Comparison of ENCODE assay signal across 1 cellular context in the genomic region with DNA sequence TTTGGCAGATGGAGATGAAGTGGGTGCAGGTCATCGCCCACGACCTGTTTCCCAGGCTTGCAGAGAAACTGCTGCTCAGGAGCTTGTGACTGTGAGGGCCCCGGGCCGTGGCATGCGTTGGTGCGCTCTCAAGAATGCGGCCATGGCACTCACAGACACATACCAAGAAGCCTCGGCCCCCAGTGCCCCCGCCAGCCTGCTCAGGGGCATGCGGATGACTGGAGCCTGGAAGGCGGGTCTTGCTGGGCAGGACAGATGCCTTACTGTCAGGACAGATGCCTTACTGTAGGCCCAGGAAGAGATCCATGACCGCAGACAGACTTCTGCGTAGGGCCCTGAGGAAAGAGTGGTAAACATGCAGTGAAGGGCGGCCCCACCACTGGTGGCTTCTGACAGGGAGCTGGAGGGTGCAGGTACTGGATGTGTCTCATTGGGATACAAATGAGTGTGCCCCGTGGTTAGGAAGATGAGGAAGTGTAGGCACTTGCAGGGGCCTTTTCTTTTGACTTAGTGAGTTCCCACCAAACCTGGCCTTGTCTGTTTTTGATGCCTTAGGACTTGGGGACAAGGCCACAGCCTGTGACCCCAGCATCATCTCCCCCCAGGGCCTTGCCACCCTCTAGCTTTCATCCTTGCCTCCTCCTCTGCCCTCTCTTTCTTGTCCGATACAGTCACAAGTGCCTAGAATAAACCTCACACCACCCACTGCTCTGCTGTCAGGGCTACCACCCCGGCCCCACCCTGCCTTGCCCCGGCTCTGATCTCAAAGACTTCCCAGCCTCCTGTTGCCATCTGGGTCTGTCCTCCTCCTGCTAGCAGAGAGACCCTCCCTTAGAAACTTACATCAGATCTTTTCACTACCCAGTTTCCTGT.
TF ChIP-seq lines count a peak whose summit lies in the region.

No MANE protein-coding gene starts in this region.

TF ChIP-seq in IMR-90, 13 proteins besides CTCF, POLR2A, EP300 and RAD21 (continued from another document):
- no peak for TF ChIP-seq CEBPB (IDR thresholded peaks at IDR 0.05; ENCODE audit: low read depth, low read length)
- TF ChIP-seq MAZ (IDR thresholded peaks at IDR 0.05; ENCODE audit: borderline replicate concordance, low read depth, low read length) = no peak
- TF ChIP-seq, protein P1, sequence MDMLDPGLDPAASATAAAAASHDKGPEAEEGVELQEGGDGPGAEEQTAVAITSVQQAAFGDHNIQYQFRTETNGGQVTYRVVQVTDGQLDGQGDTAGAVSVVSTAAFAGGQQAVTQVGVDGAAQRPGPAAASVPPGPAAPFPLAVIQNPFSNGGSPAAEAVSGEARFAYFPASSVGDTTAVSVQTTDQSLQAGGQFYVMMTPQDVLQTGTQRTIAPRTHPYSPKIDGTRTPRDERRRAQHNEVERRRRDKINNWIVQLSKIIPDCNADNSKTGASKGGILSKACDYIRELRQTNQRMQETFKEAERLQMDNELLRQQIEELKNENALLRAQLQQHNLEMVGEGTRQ (IDR thresholded peaks at IDR 0.05; ENCODE audit: low read depth, low read length) = no peak
- TF ChIP-seq MXI1 (IDR thresholded peaks at IDR 0.05; ENCODE audit: borderline replicate concordance, low read depth, low read length) = no peak
- no peak for TF ChIP-seq CHD1 (IDR thresholded peaks at IDR 0.05; ENCODE audit: low read depth, low read length)
- no peak for TF ChIP-seq FOS (IDR thresholded peaks at IDR 0.05; ENCODE audit: low read depth, low read length)
- TF ChIP-seq, protein P2, sequence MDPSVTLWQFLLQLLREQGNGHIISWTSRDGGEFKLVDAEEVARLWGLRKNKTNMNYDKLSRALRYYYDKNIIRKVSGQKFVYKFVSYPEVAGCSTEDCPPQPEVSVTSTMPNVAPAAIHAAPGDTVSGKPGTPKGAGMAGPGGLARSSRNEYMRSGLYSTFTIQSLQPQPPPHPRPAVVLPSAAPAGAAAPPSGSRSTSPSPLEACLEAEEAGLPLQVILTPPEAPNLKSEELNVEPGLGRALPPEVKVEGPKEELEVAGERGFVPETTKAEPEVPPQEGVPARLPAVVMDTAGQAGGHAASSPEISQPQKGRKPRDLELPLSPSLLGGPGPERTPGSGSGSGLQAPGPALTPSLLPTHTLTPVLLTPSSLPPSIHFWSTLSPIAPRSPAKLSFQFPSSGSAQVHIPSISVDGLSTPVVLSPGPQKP (IDR thresholded peaks at IDR 0.05; ENCODE audit: borderline replicate concordance, low read depth, low read length) = no peak
- no peak for TF ChIP-seq RFX5 (IDR thresholded peaks at IDR 0.05; ENCODE audit: low read depth, low read length)
- TF ChIP-seq NFE2L2 (IDR thresholded peaks at IDR 0.05; ENCODE audit: low read depth, low read length) = no peak
